ENCODE assay signal across 19 cellular contexts in the genomic region with DNA sequence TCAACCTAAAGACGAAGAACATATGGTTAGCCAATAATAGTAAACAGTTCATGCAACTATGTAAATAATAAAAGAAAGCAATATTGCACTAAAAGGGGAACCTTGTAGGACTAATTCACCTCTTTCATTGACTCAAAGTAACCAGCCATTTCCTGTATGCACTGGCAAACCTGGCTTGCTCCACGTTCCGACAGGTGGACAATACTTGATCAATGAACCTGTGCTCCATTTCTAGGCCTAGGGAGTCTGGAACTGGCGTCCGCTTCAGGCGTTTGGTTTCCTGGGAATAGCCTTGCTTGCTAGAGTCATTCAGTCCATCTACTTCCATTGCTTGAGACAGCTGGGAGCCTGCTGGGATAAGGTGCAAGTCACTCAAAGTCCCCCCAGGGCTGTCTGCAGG.
"Had no signal": no experiment of that assay in that cellular context is flagged by ENCODE, and none has a peak within 500 bp of the region (broad histone marks: within the 10 kb centered on the region; RNA-seq: fewer than 3 reads in every experiment).

No MANE protein-coding gene starts in this region.

- H3K9me3 ChIP-seq: lower lobe of right lung, ovary, suprapubic skin, thyroid gland, upper lobe of left lung, uterus had no signal

- H3K4me3 ChIP-seq: coronary artery, lower lobe of right lung, ovary, suprapubic skin, thyroid gland, upper lobe of left lung, uterus had no signal

- H3K27me3 ChIP-seq: foreskin keratinocyte, ovary, suprapubic skin, thyroid gland, upper lobe of left lung, uterus had no signal

- FAIRE-seq: endothelial cell of umbilical vein had no signal

- H3K27ac ChIP-seq: coronary artery, foreskin keratinocyte, lower lobe of right lung, ovary, suprapubic skin, thyroid gland, upper lobe of left lung, uterus had no signal

- DNase-seq: effector CD4-positive, alpha-beta T cell; endodermal cell; erythroblast; foreskin keratinocyte; lower lobe of right lung; naive thymus-derived CD8-positive, alpha-beta T cell; ovary; right cardiac atrium; stimulated activated CD4-positive, alpha-beta T cell treated with anti-CD3 and anti-CD28 coated beads, Interleukin-4, amount 100 ng/mL, for 1 hour; stimulated activated CD8-positive, alpha-beta memory T cell treated with anti-CD3 and anti-CD28 coated beads, Interleukin-4, amount 100 ng/mL, for 48 hours; stimulated activated naive CD8-positive, alpha-beta T cell treated with anti-CD3 and anti-CD28 coated beads, Interleukin-15, Interleukin-2, amounts not matched to agents 100 U/mL and 50 U/mL, for 24 hours; thyroid gland; upper lobe of left lung; uterus had no signal

- H3K4me1 ChIP-seq: foreskin keratinocyte, lower lobe of right lung, suprapubic skin, thyroid gland, upper lobe of left lung, uterus had no signal

- ATAC-seq: foreskin keratinocyte; left lobe of liver; lower lobe of right lung; naive thymus-derived CD8-positive, alpha-beta T cell; right cardiac atrium; stimulated activated effector memory CD8-positive, alpha-beta T cell treated with anti-CD3 and anti-CD28 coated beads, Interleukin-12 subunit alpha, Interleukin-12 subunit beta, amount 100 ng/mL, for 72 hours; stimulated activated naive CD8-positive, alpha-beta T cell treated with anti-CD3 and anti-CD28 coated beads, Interleukin-15, Interleukin-2, amounts not matched to agents 100 U/mL and 50 U/mL, for 24 hours had no signal

- H3K36me3 ChIP-seq: ovary, uterus had no signal
